In genomic region chr13:36418022-36418805, GRCh38 we compare ENCODE assay signal across 1 cellular context.
TF ChIP-seq lines count a peak whose summit lies in the region.

No MANE protein-coding gene starts in this region.

TF ChIP-seq in GM12878, 131 proteins besides CTCF, POLR2A, EP300 and RAD21 (continued from another document):
- TF ChIP-seq ZBTB4 (CRISPR knock-in tag; IDR thresholded peaks at IDR 0.05): no peak
- no peak for TF ChIP-seq ELK1 (IDR thresholded peaks at IDR 0.05; ENCODE audit: low read depth, low read length)
- no peak for TF ChIP-seq E2F4 (IDR thresholded peaks at IDR 0.05; ENCODE audit: low read depth, low read length)
- TF ChIP-seq MTA2 (IDR thresholded peaks at IDR 0.05; ENCODE audit: low read depth): peak; percentile 90
- no peak for TF ChIP-seq SIN3A (IDR thresholded peaks at IDR 0.05; ENCODE audit: low read depth, low read length)
- no peak for TF ChIP-seq RCOR1 (conservative IDR thresholded peaks at IDR 0.05; ENCODE audit: low read depth, low read length)
- 0 out of 2 replicates have a peak, but pooled peaks have one; percentile 9 for TF ChIP-seq GABPA (IDR thresholded peaks at IDR 0.05; ENCODE audit: low read depth)
- no peak for TF ChIP-seq IRF5 (IDR thresholded peaks at IDR 0.05; ENCODE audit: borderline replicate concordance)
- TF ChIP-seq SMARCA5 (IDR thresholded peaks at IDR 0.05): no peak
